In genomic region chrX:135327299-135327698, GRCh38 we compare ENCODE assay signal across 18 cellular contexts. TPM values are rescaled to one million over a fixed set of nuclear protein-coding genes. Genes with fewer than 3 reads are reported as not detected.
DNase-seq lines count a peak whose midpoint lies in the region; ATAC-seq and TF ChIP-seq lines count a peak whose summit lies in the region.
"Had no signal": no experiment of that assay in that cellular context is flagged by ENCODE, and none has a peak within 500 bp of the region (broad histone marks: within the 10 kb centered on the region; RNA-seq: fewer than 3 reads in every experiment).

No MANE protein-coding gene starts in this region.

- no peak overlapping the region for H2BK15ac ChIP-seq in IMR-90 (ENCODE audit: low read depth, low read length)

- H3K36me3 ChIP-seq in IMR-90 (ENCODE audit: control insufficient read depth, insufficient read depth, low read length), result no peaks in the 10 kb centered on the region

- dilution Hi-C loops in IMR-90 (cut with HindIII; ENCODE audit: low sequenced_read_pairs, unreplicated experiment), result no loop called here

- H3K27ac ChIP-seq in IMR-90 (ENCODE audit: insufficient read depth, low read length), result no peak overlapping the region
- H3K27ac ChIP-seq: hepatocyte, parathyroid adenoma had no signal

- no peak overlapping the region for H3K27ac Mint-ChIP-seq in activated T-helper 17 cell treated with anti-CD3 and anti-CD28 coated beads, Interleukin-2, amount 50 U/mL, for 72 hours
- H3K27ac Mint-ChIP-seq: CD14-positive monocyte; stimulated activated naive B cell treated with anti-CD40 and anti-IgM and Interleukin-4, amounts not matched to agents 10 μg/mL and 1 μg/mL and 100 μg/mL, for 72 hours had no signal

- no peak overlapping the region for H3K4ac ChIP-seq in IMR-90 (ENCODE audit: low read depth, low read length)

- POLR2A ChIA-PET in IMR-90 (lab: Charles Lee; ENCODE audit: unreplicated experiment), result no interaction called here

- no peak overlapping the region for H3K4me3 Mint-ChIP-seq in activated T-helper 17 cell treated with anti-CD3 and anti-CD28 coated beads, Interleukin-2, amount 50 U/mL, for 72 hours
- H3K4me3 Mint-ChIP-seq: CD14-positive monocyte; stimulated activated naive B cell treated with anti-CD40 and anti-IgM and Interleukin-4, amounts not matched to agents 10 μg/mL and 1 μg/mL and 100 μg/mL, for 72 hours had no signal

- H2AFZ ChIP-seq in IMR-90 (replicated peaks; ENCODE audit: low read length, poor library complexity), result no peak overlapping the region
- H2AFZ ChIP-seq: hepatocyte, parathyroid adenoma had no signal

- peaks cover 30% of the 10 kb centered on the region for H3K36me3 Mint-ChIP-seq in activated T-helper 17 cell treated with anti-CD3 and anti-CD28 coated beads, Interleukin-2, amount 50 U/mL, for 72 hours (ENCODE audit: low read depth)

- H3K9me3 ChIP-seq in IMR-90 (ENCODE audit: control insufficient read depth, insufficient read depth, low read length), result no peaks in the 10 kb centered on the region

- H4K20me1 ChIP-seq in IMR-90 (ENCODE audit: insufficient read depth, low read length), result no peaks in the 10 kb centered on the region

- no peak overlapping the region for H3K9ac ChIP-seq in IMR-90 (ENCODE audit: low read depth, low read length)
- H3K9ac ChIP-seq: parathyroid adenoma had no signal

- H3K79me1 ChIP-seq in IMR-90 (ENCODE audit: low read depth in 1 of 2, low read length in 2 of 2), result peaks cover 0 to 5% of the 10 kb centered on the region in 2 experiments; a peak in 1 of 4 replicates

- no TSS peak for BruUV-seq in IMR-90 (replicated peaks; lab: Mats Ljungman, UMichigan)

- peaks cover 3% of the 10 kb centered on the region for H3K9me3 Mint-ChIP-seq in activated T-helper 17 cell treated with anti-CD3 and anti-CD28 coated beads, Interleukin-2, amount 50 U/mL, for 72 hours

- ATAC-seq in IMR-90 (ENCODE audit: low read depth), result peak; percentile 96
- ATAC-seq in activated T-helper 17 cell treated with anti-CD3 and anti-CD28 coated beads, Interleukin-2, amount 50 U/mL, for 72 hours (replicated peaks), result no peak
- no peak for ATAC-seq in HG03460 (IDR thresholded peaks at IDR 0.05; ENCODE audit: unreplicated experiment)
- ATAC-seq: stimulated activated naive B cell treated with anti-CD40 and anti-IgM and Interleukin-4, amounts not matched to agents 10 μg/mL and 1 μg/mL and 100 μg/mL, for 72 hours had no signal

- no peak for TF ChIP-seq POLR2A in IMR-90 (IDR thresholded peaks at IDR 0.05; ENCODE audit: low read depth, low read length)

- H3K4me1 Mint-ChIP-seq in activated T-helper 17 cell treated with anti-CD3 and anti-CD28 coated beads, Interleukin-2, amount 50 U/mL, for 72 hours, result no peaks in the 10 kb centered on the region

- H3K4me1 ChIP-seq in IMR-90 (ENCODE audit: control insufficient read depth, insufficient read depth, low read length), result peaks cover 4% of the 10 kb centered on the region; the same call in 1 of the 2 replicates
- H3K4me1 ChIP-seq: parathyroid adenoma had no signal

- no peak overlapping the region for H2BK120ac ChIP-seq in IMR-90 (ENCODE audit: low read depth, low read length)

- no peak overlapping the region for H2BK20ac ChIP-seq in IMR-90 (ENCODE audit: low read depth, low read length)

- H3K23ac ChIP-seq in IMR-90 (ENCODE audit: low read depth, low read length), result no peak overlapping the region

- no peaks in the 10 kb centered on the region for H3K27me3 ChIP-seq in IMR-90 (ENCODE audit: control insufficient read depth, insufficient read depth, low read length)
- H3K27me3 ChIP-seq: hepatocyte had no signal

- H3K27me3 Mint-ChIP-seq in activated T-helper 17 cell treated with anti-CD3 and anti-CD28 coated beads, Interleukin-2, amount 50 U/mL, for 72 hours, result no peaks in the 10 kb centered on the region
- H3K27me3 Mint-ChIP-seq: stimulated activated naive B cell treated with anti-CD40 and anti-IgM and Interleukin-4, amounts not matched to agents 10 μg/mL and 1 μg/mL and 100 μg/mL, for 72 hours had no signal

- peak overlapping the region; percentile 8; the same call in 1 of the 2 replicates for H3K4me2 ChIP-seq in IMR-90 (ENCODE audit: low read depth, low read length)
- H3K4me2 ChIP-seq: hepatocyte had no signal

- H3K56ac ChIP-seq in IMR-90 (ENCODE audit: extremely low read depth, insufficient read depth, low read length), result no peak overlapping the region

- H4K5ac ChIP-seq in IMR-90 (ENCODE audit: low read depth, low read length), result no peak overlapping the region

- H4K8ac ChIP-seq in IMR-90 (ENCODE audit: low read depth in 2 of 2, low read length in 2 of 2), result no peak overlapping the region

- CTCF ChIA-PET in IMR-90 (lab: Yijun Ruan, JAX), result no interaction called here

- intact Hi-C loops in IMR-90 (cut with micrococcal nuclease), result no loop called here

- H4K91ac ChIP-seq in IMR-90 (ENCODE audit: insufficient read depth, low read depth, low read length), result no peak overlapping the region

- no peak overlapping the region for H3K4me3 ChIP-seq in AG09309 (ENCODE audit: control insufficient read depth, low read depth, low read length)
- no peak overlapping the region for H3K4me3 ChIP-seq in IMR-90 (ENCODE audit: insufficient read depth, low read depth, low read length)
- H3K4me3 ChIP-seq in cardiac fibroblast (replicated peaks in 1 of 2; ENCODE audit: low read depth in 2 of 2, low read length in 2 of 2), result no peak overlapping the region
- H3K4me3 ChIP-seq: hepatocyte had no signal

- no peak overlapping the region for H3K18ac ChIP-seq in IMR-90 (ENCODE audit: low read depth, low read length)

- H2BK5ac ChIP-seq in IMR-90 (ENCODE audit: low read depth, low read length, poor library complexity, severe bottlenecking), result no peak overlapping the region

- H2AK9ac ChIP-seq in IMR-90 (replicated peaks; ENCODE audit: low read depth, low read length, poor library complexity), result no peak overlapping the region

- no peak for TF ChIP-seq CTCF in AG09309 (IDR thresholded peaks at IDR 0.05; ENCODE audit: control insufficient read depth, insufficient read depth, low read depth, low read length, missing control alignments)
- TF ChIP-seq CTCF in IMR-90 (conservative IDR thresholded peaks at IDR 0.05; ENCODE audit: low read depth, low read length), result 0 out of 2 replicates have a peak, but pooled peaks have one; percentile 4
- no peak for TF ChIP-seq CTCF in cardiac fibroblast (IDR thresholded peaks at IDR 0.05; ENCODE audit: low read depth, low read length)

- H2AK5ac ChIP-seq in IMR-90 (ENCODE audit: low read depth, low read length), result no peak overlapping the region

- H3K14ac ChIP-seq in IMR-90 (replicated peaks; ENCODE audit: low read depth, low read length), result no peak overlapping the region

- 0 out of 2 replicates have a peak, but pooled peaks cover 3% of the 10 kb centered on the region for H3K9me1 ChIP-seq in IMR-90 (ENCODE audit: insufficient read depth, low read length)

- in situ Hi-C loops in IMR-90 (cut with MboI; ENCODE audit: low sequenced_read_pairs), result no loop called here

- DNase-seq in AG09309 (ENCODE audit: low read depth) (peak; percentile 21), IMR-90 (peak; percentile 94), cardiac fibroblast (ENCODE audit: low read depth in 2 of 2) (peak; percentile 86 to 91), kidney tubule cell (ENCODE audit: low spot score) (peak; percentile 77), NCI-H1048 (lab: John Stamatoyannopoulos, UW) (no peak), COR-L47 (lab: John Stamatoyannopoulos, UW) (no peak)
- DNase-seq: activated naive CD4-positive, alpha-beta T cell; NCI-H2081 treated with DMSO at 0.1 percent for 48 hours; stimulated activated CD4-positive, alpha-beta T cell treated with anti-CD3 and anti-CD28 coated beads, Interleukin-2, amount 100 ng/mL, for 48 hours; stimulated activated naive B cell treated with anti-CD40 and anti-IgM and Interleukin-4, amounts not matched to agents 10 μg/mL and 1 μg/mL and 100 μg/mL, for 72 hours had no signal

- no peak for TF ChIP-seq RAD21 in IMR-90 (IDR thresholded peaks at IDR 0.05; ENCODE audit: low read length)

TF ChIP-seq in IMR-90, 13 proteins besides CTCF, POLR2A, EP300 and RAD21:
- TF ChIP-seq CHD1 (IDR thresholded peaks at IDR 0.05; ENCODE audit: low read depth, low read length), result no peak
- no peak for TF ChIP-seq MAFK (IDR thresholded peaks at IDR 0.05; ENCODE audit: low read depth, low read length)
- no peak for TF ChIP-seq RCOR1 (IDR thresholded peaks at IDR 0.05; ENCODE audit: insufficient replicate concordance, low read length)
- peak; percentile 69 for TF ChIP-seq FOS (IDR thresholded peaks at IDR 0.05; ENCODE audit: low read depth, low read length)

RNA-seq across cellular contexts. Expression of gene ZNF75D, which starts 16.6 kb away (rescaled TPM):
- 4.1 and 4.2 TPM in 2 replicates for total RNA-seq in IMR-90 (2012; rRNA removed)
- 3.3 and 4.2 TPM in 2 replicates for polyA plus RNA-seq in IMR-90 (2012; rRNA removed)
- 0.95 and 1.2 TPM in 2 replicates for polyA plus RNA-seq in IMR-90 (2012; cell fraction: cytosol; rRNA removed)
- 4.2 and 20.3 TPM in 2 replicates for polyA plus RNA-seq in IMR-90 (2012; cell fraction: nucleus; rRNA removed; ENCODE audit: low replicate concordance)
- 1 to 10 TPM; 6.4 to 8.2 TPM for total RNA-seq in activated T-helper 17 cell treated with anti-CD3 and anti-CD28 coated beads, Interleukin-2, amount 50 U/mL, for 72 hours

RNA-seq across cellular contexts. Expression of gene ZNF449, which starts 17.3 kb away (rescaled TPM):
- 6.1 and 6.4 TPM in 2 replicates for total RNA-seq in IMR-90 (2012; rRNA removed)
- 2.4 and 3.5 TPM in 2 replicates for polyA plus RNA-seq in IMR-90 (2012; rRNA removed)
- polyA plus RNA-seq in IMR-90 (2012; cell fraction: cytosol; rRNA removed), result 0.27 and 0.35 TPM in 2 replicates
- polyA plus RNA-seq in IMR-90 (2012; cell fraction: nucleus; rRNA removed; ENCODE audit: low replicate concordance), result 1.6 and 12.6 TPM in 2 replicates
- 1 to 10 TPM; 1.6 to 2.2 TPM for total RNA-seq in activated T-helper 17 cell treated with anti-CD3 and anti-CD28 coated beads, Interleukin-2, amount 50 U/mL, for 72 hours

RNA-seq across cellular contexts. Expression of gene ETDC, which starts 18.0 kb away (rescaled TPM):
- total RNA-seq in IMR-90 (2012; rRNA removed), result not detected in 2 replicates
- not detected in 2 replicates for polyA plus RNA-seq in IMR-90 (2012; rRNA removed)
- polyA plus RNA-seq in IMR-90 (2012; cell fraction: cytosol; rRNA removed), result not detected in 2 replicates
- not detected in 2 replicates for polyA plus RNA-seq in IMR-90 (2012; cell fraction: nucleus; rRNA removed; ENCODE audit: low replicate concordance)
- not detected for total RNA-seq in activated T-helper 17 cell treated with anti-CD3 and anti-CD28 coated beads, Interleukin-2, amount 50 U/mL, for 72 hours
- total RNA-seq: dermis microvascular lymphatic vessel endothelial cell; hepatocyte; OCI-LY7; T-helper 2 cell treated with Interferon-gamma antibody and Interleukin-4, amounts not matched to agents 100 ng/mL and 5 ng/mL, for 36 hours had no signal
- polyA plus RNA-seq: CD14-positive monocyte, hepatocyte had no signal

Comparison
In these comparisons a context has a peak if more than half of its experiments do, and no peak if none do; other contexts are left out.
1. DNase-seq: peak in AG09309 (single experiment), IMR-90 (single experiment), cardiac fibroblast (2 of 2) and kidney tubule cell (single experiment); none in NCI-H1048 (single experiment) and COR-L47 (single experiment).